ENCODE assay signal across 8 cellular contexts in genomic region chr6:144283781-144284473, GRCh38. TPM values are rescaled to one million over a fixed set of nuclear protein-coding genes. Genes with fewer than 3 reads are reported as not detected.
A peak's percentile ranks its signal among the peaks of the same experiment; 100 is the strongest.
DNase-seq lines count a peak whose midpoint lies in the region; ATAC-seq and TF ChIP-seq lines count a peak whose summit lies in the region.

No MANE protein-coding gene starts in this region.

- H3K4me1 Mint-ChIP-seq in T-cell, result peaks cover 17 to 21% (median 20%) of the 10 kb centered on the region in 3 donors

- DNase-seq in DMS 273 (lab: John Stamatoyannopoulos, UW; ENCODE audit: unreplicated experiment) (peak; percentile 45), DMS 273 treated with DMSO at 0.1 percent for 48 hours (lab: John Stamatoyannopoulos, UW) (no peak), T-cell (no peak), foreskin fibroblast (peak; percentile 15 to 51), sigmoid colon (no peak), MV-4-11 (lab: John Stamatoyannopoulos, UW) (no peak)

- no peaks in the 10 kb centered on the region for H3K9me3 ChIP-seq in sigmoid colon

- H3K36me3 ChIP-seq in sigmoid colon, result no peaks in the 10 kb centered on the region

- ATAC-seq in T-cell (replicated peaks in 1 of 4) (no peak), GM21723 (IDR thresholded peaks at IDR 0.05; ENCODE audit: unreplicated experiment) (no peak), HG03565 (IDR thresholded peaks at IDR 0.05; ENCODE audit: unreplicated experiment) (no peak)

- no peaks in the 10 kb centered on the region for H3K9me3 Mint-ChIP-seq in T-cell

- H3K27me3 ChIP-seq in sigmoid colon, result no peaks in the 10 kb centered on the region

- H3K4me3 ChIP-seq in foreskin fibroblast (ENCODE audit: low read depth in 1 of 2, low read length in 2 of 2) (peak overlapping the region; percentile 91 to 92), sigmoid colon (peak overlapping the region; percentile 50 to 93 (median 87))

- peaks cover 0 to 25% (median 13%) of the 10 kb centered on the region in 4 donors for H3K4me1 ChIP-seq in sigmoid colon

- no peak for TF ChIP-seq EP300 in sigmoid colon (IDR thresholded peaks at IDR 0.05)

- peaks cover 3 to 4% of the 10 kb centered on the region in 2 donors for H3K27me3 Mint-ChIP-seq in T-cell

- no peaks in the 10 kb centered on the region for H3K36me3 Mint-ChIP-seq in T-cell

- no peak for TF ChIP-seq CTCF in foreskin fibroblast (IDR thresholded peaks at IDR 0.05; ENCODE audit: low read depth, low read length)
- no peak for TF ChIP-seq CTCF in sigmoid colon (IDR thresholded peaks at IDR 0.05)

- H3K4me3 Mint-ChIP-seq in T-cell, result peak overlapping the region; percentile 92 to 98 (median 94)

- WGBS in sigmoid colon, 2 donors, result 3 to 8% methylated on average over 13 of the region's 13 CpGs

- intact Hi-C loops in sigmoid colon (cut with DNase I), result loop anchor here (10.0 kb wide), 1 partner anchor 121 kb away; no protein-coding TSS in a partner anchor

- H3K27ac ChIP-seq in sigmoid colon, result peak overlapping the region; percentile 91 to 95 (median 94)

- no peak for TF ChIP-seq POLR2A in sigmoid colon (IDR thresholded peaks at IDR 0.05)

- CTCF ChIA-PET in T-cell (lab: Charles Lee), result interaction anchor here (0.6 to 0.8 kb wide), 2 partner anchors 67 to 190 kb away, joined by 3 to 4 read pairs; no protein-coding TSS in a partner anchor

- H3K27ac Mint-ChIP-seq in T-cell, result no peak overlapping the region

- POLR2A ChIA-PET in T-cell (lab: Charles Lee), result interaction anchor here (0.6 to 0.7 kb wide), 3 partner anchors 13 to 833 kb away, joined by 4 to 9 read pairs (median 6); partner anchors contain the start of genes ADAT2 (in 1 of the 2) and PEX3 (in 1 of the 2)

RNA-seq across cellular contexts. Expression of gene UTRN, which starts 1.2 kb away (rescaled TPM):
- total RNA-seq in T-cell (100 to 1,000 TPM; 130 to 247 (median 164) TPM), sigmoid colon (100 to 1,000 TPM in 2 of 4 donors, 10 to 100 TPM in 2; 36.2 to 143 (median 112) TPM)
- polyA plus RNA-seq in sigmoid colon, result 10 to 100 TPM in 2 of 3 donors, 1 to 10 TPM in 1; 9.0 to 36.7 (median 13.4) TPM

Comparison
In these comparisons a context has a peak if more than half of its experiments do, and no peak if none do; other contexts are left out.
1. DNase-seq: peak in DMS 273 (single experiment) and foreskin fibroblast (2 of 2); none in DMS 273 treated with DMSO at 0.1 percent for 48 hours (single experiment), T-cell (0 of 34), sigmoid colon (single experiment) and MV-4-11 (single experiment).